Comparison of ENCODE assay signal across 8 cellular contexts in genomic region chr7:40717242-40717641, GRCh38.
DNase-seq lines count a peak whose midpoint lies in the region; ATAC-seq and TF ChIP-seq lines count a peak whose summit lies in the region.

No MANE protein-coding gene starts in this region.

- no peak for TF ChIP-seq CTCF in SU-DHL-6 (IDR thresholded peaks at IDR 0.05; ENCODE audit: insufficient read depth, low read length, poor library complexity, severe bottlenecking)
- TF ChIP-seq CTCF in glutamatergic neuron (IDR thresholded peaks at IDR 0.05; ENCODE audit: partially characterized antibody, unreplicated experiment): no peak

- no peaks in the 10 kb centered on the region for H3K36me3 Mint-ChIP-seq in glutamatergic neuron (ENCODE audit: unreplicated experiment)

- no peaks in the 10 kb centered on the region for H3K79me2 ChIP-seq in SU-DHL-6 (ENCODE audit: insufficient read depth, low read length)

- H3F3A ChIP-seq in SU-DHL-6 (ENCODE audit: insufficient read depth): no peaks in the 10 kb centered on the region

- ATAC-seq in GM19452 (IDR thresholded peaks at IDR 0.05; ENCODE audit: unreplicated experiment): peak; percentile 72

- peak overlapping the region; percentile 36 for H2AFZ ChIP-seq in SU-DHL-6 (ENCODE audit: low read depth, low read length, severe bottlenecking)

- H3K4me1 Mint-ChIP-seq in glutamatergic neuron (ENCODE audit: low read depth, unreplicated experiment): peaks cover 33% of the 10 kb centered on the region

- DNase-seq in COR-L47 (lab: John Stamatoyannopoulos, UW) (peak; percentile 5), glutamatergic neuron (peak; percentile 87), smooth muscle cell of the brain vasculature (ENCODE audit: low read depth, low spot score) (peak; percentile 49), germinal center (ENCODE audit: low spot score) (no peak), nucleus accumbens (lab: John Stamatoyannopoulos, UW) (no peak)

- H3K9ac ChIP-seq in HUES6 (ENCODE audit: low read length) (peak overlapping the region; percentile 56), SU-DHL-6 (ENCODE audit: low read length) (no peak overlapping the region)

- no peaks in the 10 kb centered on the region for H3K9me3 Mint-ChIP-seq in glutamatergic neuron (ENCODE audit: unreplicated experiment)

- no peak overlapping the region for H3K4me2 ChIP-seq in SU-DHL-6 (ENCODE audit: low read depth, low read length, poor library complexity, severe bottlenecking)

- H3K27ac Mint-ChIP-seq in glutamatergic neuron (ENCODE audit: unreplicated experiment): peak overlapping the region; percentile 34

- H3K4me3 ChIP-seq in HUES6 (ENCODE audit: low read depth, low read length) (no peak overlapping the region), SU-DHL-6 (ENCODE audit: insufficient read depth, low read length, poor library complexity, severe bottlenecking) (no peak overlapping the region)

- no peaks in the 10 kb centered on the region for H3K27me3 ChIP-seq in HUES6 (ENCODE audit: control insufficient read depth, insufficient read depth, low read length)
- no peaks in the 10 kb centered on the region for H3K27me3 ChIP-seq in SU-DHL-6 (ENCODE audit: low read length)

- no peaks in the 10 kb centered on the region for H3K9me3 ChIP-seq in HUES6 (ENCODE audit: control insufficient read depth, insufficient read depth, low read depth, low read length)
- no peaks in the 10 kb centered on the region for H3K9me3 ChIP-seq in SU-DHL-6 (ENCODE audit: insufficient read depth, low read length)

- H4K20me1 ChIP-seq in SU-DHL-6 (ENCODE audit: low read depth, low read length): no peaks in the 10 kb centered on the region

- H3K9me2 ChIP-seq in SU-DHL-6 (replicated peaks; ENCODE audit: insufficient read depth, low read length): no peaks in the 10 kb centered on the region

- H3K4me1 ChIP-seq in HUES6 (ENCODE audit: control insufficient read depth, insufficient read depth, low read length): peaks cover 20% of the 10 kb centered on the region

- peak overlapping the region; percentile 27 for H3K4me3 Mint-ChIP-seq in glutamatergic neuron (ENCODE audit: unreplicated experiment)

- H3K27me3 Mint-ChIP-seq in glutamatergic neuron (ENCODE audit: unreplicated experiment): no peaks in the 10 kb centered on the region

- H3K36me3 ChIP-seq in HUES6 (ENCODE audit: control insufficient read depth, insufficient read depth, low read length): no peaks in the 10 kb centered on the region
- H3K36me3 ChIP-seq in SU-DHL-6 (ENCODE audit: low read length): no peaks in the 10 kb centered on the region

- H3K27ac ChIP-seq in HUES6 (ENCODE audit: low read depth, low read length): peak overlapping the region; percentile 86
- no peak overlapping the region for H3K27ac ChIP-seq in SU-DHL-6 (ENCODE audit: low read depth, low read length)

Comparison
In these comparisons a context has a peak if more than half of its experiments do, and no peak if none do; other contexts are left out.
1. DNase-seq: peak in COR-L47 (single experiment), glutamatergic neuron (single experiment) and smooth muscle cell of the brain vasculature (single experiment); none in germinal center (single experiment) and nucleus accumbens (0 of 56).